ENCODE assay signal across 9 cellular contexts in the genomic region with DNA sequence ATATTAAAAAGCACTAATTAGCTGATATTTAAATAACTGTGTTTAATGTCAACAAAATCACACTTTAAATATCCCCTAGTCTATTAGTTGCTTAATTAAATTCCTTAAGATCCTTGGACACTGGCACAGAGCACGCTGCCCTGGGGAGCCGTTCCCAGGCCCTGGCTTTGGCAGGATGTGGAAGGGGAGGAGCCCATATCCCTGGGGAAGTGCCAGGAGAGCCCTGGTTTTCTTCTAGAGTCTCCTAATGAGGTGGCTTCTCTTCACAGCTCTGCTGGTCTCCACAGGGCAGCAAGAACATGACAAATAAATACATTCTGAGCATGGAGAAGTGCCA. TPM values are rescaled to one million over a fixed set of nuclear protein-coding genes. Genes with fewer than 3 reads are reported as not detected.
DNase-seq lines count a peak whose midpoint lies in the region; ATAC-seq and TF ChIP-seq lines count a peak whose summit lies in the region.
"Had no signal": no experiment of that assay in that cellular context is flagged by ENCODE, and none has a peak within 500 bp of the region (broad histone marks: within the 10 kb centered on the region; RNA-seq: fewer than 3 reads in every experiment).

No MANE protein-coding gene starts in this region.

- H3K4me3 ChIP-seq in body of pancreas (no peak overlapping the region), upper lobe of left lung (no peak overlapping the region)

- peak; percentile 49 for DNase-seq in NCI-H2171 treated with DMSO at 0.1 percent for 48 hours (lab: John Stamatoyannopoulos, UW)
- no peak for DNase-seq in NCI-H2171 (lab: John Stamatoyannopoulos, UW)
- peak; percentile 81 to 88 (median 84) for DNase-seq in body of pancreas
- DNase-seq in left colon, result peak; percentile 57 to 70
- DNase-seq in upper lobe of left lung, result peak; percentile 27 to 51
- DNase-seq in GF-D8 (lab: John Stamatoyannopoulos, UW), result no peak
- DNase-seq in activated CD4-positive, alpha-beta T cell treated with anti-CD3 and anti-CD28 coated beads, Interleukin-2, amount 50 U/mL, for 1 hour, result no peak
- DNase-seq in NCI-H1105 treated with DMSO at 0.1 percent for 48 hours (lab: John Stamatoyannopoulos, UW), result no peak
- DNase-seq: cortex of kidney had no signal

- H3K36me3 ChIP-seq in body of pancreas (replicated peaks in 1 of 2; ENCODE audit: insufficient read depth in 1 of 2, low read depth in 2 of 2) (no peaks in the 10 kb centered on the region), upper lobe of left lung (no peaks in the 10 kb centered on the region)

- TF ChIP-seq POLR2A in body of pancreas (IDR thresholded peaks at IDR 0.05), result no peak
- no peak for TF ChIP-seq POLR2A in upper lobe of left lung (IDR thresholded peaks at IDR 0.05)

- H3K4me1 ChIP-seq in body of pancreas (peaks cover 77% of the 10 kb centered on the region), upper lobe of left lung (peaks cover 39 to 53% (median 45%) of the 10 kb centered on the region in 4 donors)

- TF ChIP-seq EP300 in upper lobe of left lung (IDR thresholded peaks at IDR 0.05), result no peak

- WGBS in body of pancreas, 2 donors, result 0 to 8% methylated on average over 2 of the region's 2 CpGs
- 6 to 38% methylated on average over 2 of the region's 2 CpGs for WGBS in upper lobe of left lung, 2 donors

- H3K27me3 ChIP-seq in body of pancreas (no peaks in the 10 kb centered on the region), upper lobe of left lung (no peaks in the 10 kb centered on the region)

- H3K9me3 ChIP-seq in body of pancreas (no peaks in the 10 kb centered on the region), upper lobe of left lung (no peaks in the 10 kb centered on the region)

- ATAC-seq in body of pancreas (peak; percentile 85), left colon (peak; percentile 87), upper lobe of left lung (ENCODE audit: low FRiP score in 2 of 2) (peak; percentile 61 to 71)

- intact Hi-C loops in body of pancreas (cut with DNase I) (no loop called here), left colon (cut with DNase I, micrococcal nuclease) (no loop called here)

- H3K27ac ChIP-seq in body of pancreas, result peak overlapping the region; percentile 42 to 79 (median 53)
- peak overlapping the region in 3 of 4 donors; percentile 35 to 40 (median 40) for H3K27ac ChIP-seq in upper lobe of left lung

- TF ChIP-seq CTCF in body of pancreas (IDR thresholded peaks at IDR 0.05), result no peak
- TF ChIP-seq CTCF in upper lobe of left lung (IDR thresholded peaks at IDR 0.05), result no peak

RNA-seq across cellular contexts. Expression of a gene that starts 50.5 kb away (rescaled TPM):
- total RNA-seq in body of pancreas, result 100 to 1,000 TPM in 1 of 2 donors, 10 to 100 TPM in 1; 57.6 to 124 TPM
- total RNA-seq in left colon, result 10 to 100 TPM; 29.9 to 33.0 TPM
- 10 to 100 TPM; 30.2 to 83.8 (median 51.2) TPM for total RNA-seq in upper lobe of left lung

Comparison
In these comparisons a context has a peak if more than half of its experiments do, and no peak if none do; other contexts are left out.
1. DNase-seq: peak in NCI-H2171 treated with DMSO at 0.1 percent for 48 hours (single experiment), body of pancreas (4 of 4), left colon (2 of 2) and upper lobe of left lung (2 of 2); none in NCI-H2171 (single experiment), GF-D8 (single experiment), activated CD4-positive, alpha-beta T cell treated with anti-CD3 and anti-CD28 coated beads, Interleukin-2, amount 50 U/mL, for 1 hour (single experiment) and NCI-H1105 treated with DMSO at 0.1 percent for 48 hours (single experiment).
2. Peak in every context shown above with its lines, with median percentiles within 50 percentile points of each other: ATAC-seq.